Comparison of ENCODE assay signal across 16 cellular contexts in the genomic region with DNA sequence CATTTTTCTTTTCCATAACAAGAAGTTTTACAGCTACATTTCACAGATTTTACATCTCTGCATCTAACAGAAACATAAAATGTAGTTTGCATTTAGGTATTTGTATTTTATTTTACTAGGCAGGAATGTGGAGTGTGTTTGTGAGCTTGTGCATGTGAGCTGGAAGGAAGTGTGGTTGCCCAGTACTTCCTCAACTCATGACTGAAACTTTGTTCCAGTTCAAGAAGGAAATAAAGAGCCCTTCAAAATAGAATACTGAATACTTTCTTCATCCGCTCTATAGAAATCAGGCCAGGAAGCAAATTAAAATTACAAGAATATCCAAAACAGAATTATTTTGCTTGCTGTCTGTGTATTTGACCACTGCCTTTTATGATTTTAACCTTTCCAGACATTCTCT.
DNase-seq lines count a peak whose midpoint lies in the region; ATAC-seq lines count a peak whose summit lies in the region.
"Had no signal": no experiment of that assay in that cellular context is flagged by ENCODE, and none has a peak within 500 bp of the region (broad histone marks: within the 10 kb centered on the region; RNA-seq: fewer than 3 reads in every experiment).

No MANE protein-coding gene starts in this region.

- peaks cover 6% of the 10 kb centered on the region for H3K36me3 Mint-ChIP-seq in stimulated activated memory B cell treated with anti-CD40 and anti-IgM and Interleukin-4, amounts not matched to agents 10 μg/mL and 1 μg/mL and 100 μg/mL, for 72 hours

- peak overlapping the region; percentile 54 for H3K4me3 Mint-ChIP-seq in stimulated activated memory B cell treated with anti-CD40 and anti-IgM and Interleukin-4, amounts not matched to agents 10 μg/mL and 1 μg/mL and 100 μg/mL, for 72 hours
- H3K4me3 Mint-ChIP-seq: activated naive CD4-positive, alpha-beta T cell treated with anti-CD3 and anti-CD28 coated beads for 36 hours; brain had no signal

- no peaks in the 10 kb centered on the region for H3K27me3 Mint-ChIP-seq in stimulated activated memory B cell treated with anti-CD40 and anti-IgM and Interleukin-4, amounts not matched to agents 10 μg/mL and 1 μg/mL and 100 μg/mL, for 72 hours
- H3K27me3 Mint-ChIP-seq: brain had no signal

- H3K4me1 Mint-ChIP-seq in stimulated activated memory B cell treated with anti-CD40 and anti-IgM and Interleukin-4, amounts not matched to agents 10 μg/mL and 1 μg/mL and 100 μg/mL, for 72 hours = peaks cover 63% of the 10 kb centered on the region

- peaks cover 3% of the 10 kb centered on the region for H3K9me3 Mint-ChIP-seq in stimulated activated memory B cell treated with anti-CD40 and anti-IgM and Interleukin-4, amounts not matched to agents 10 μg/mL and 1 μg/mL and 100 μg/mL, for 72 hours
- H3K9me3 Mint-ChIP-seq: activated naive CD4-positive, alpha-beta T cell treated with anti-CD3 and anti-CD28 coated beads for 36 hours had no signal

- DNase-seq in HuH-7.5 (ENCODE audit: low spot score) (no peak), DMS114 treated with DMSO at 0.1 percent for 48 hours (lab: John Stamatoyannopoulos, UW; ENCODE audit: unreplicated experiment) (no peak), NCI-H1092 (lab: John Stamatoyannopoulos, UW) (no peak)
- DNase-seq: activated naive CD4-positive, alpha-beta T cell treated with anti-CD3 and anti-CD28 coated beads for 36 hours; DND-41; NCI-H1048; trophoblast cell; WERI-Rb-1 had no signal

- peak overlapping the region; percentile 59 for H3K27ac ChIP-seq in angular gyrus (ENCODE audit: low read depth, low read length)
- H3K27ac ChIP-seq: C4-2B, SK-N-MC, WERI-Rb-1 had no signal

- H3K27ac Mint-ChIP-seq in stimulated activated memory B cell treated with anti-CD40 and anti-IgM and Interleukin-4, amounts not matched to agents 10 μg/mL and 1 μg/mL and 100 μg/mL, for 72 hours = peak overlapping the region; percentile 96
- H3K27ac Mint-ChIP-seq: activated naive CD4-positive, alpha-beta T cell treated with anti-CD3 and anti-CD28 coated beads for 36 hours had no signal

- ATAC-seq in GM18909 (IDR thresholded peaks at IDR 0.05; ENCODE audit: poor library complexity, unreplicated experiment) (peak; percentile 21), HG03280 (IDR thresholded peaks at IDR 0.05; ENCODE audit: unreplicated experiment) (peak; percentile 6)
- peak; percentile 59 for ATAC-seq in stimulated activated memory B cell treated with anti-CD40 and anti-IgM and Interleukin-4, amounts not matched to agents 10 μg/mL and 1 μg/mL and 100 μg/mL, for 72 hours
- ATAC-seq: left lobe of liver had no signal

Comparison
In these comparisons a context has a peak if more than half of its experiments do, and no peak if none do; other contexts are left out.
1. ATAC-seq: peak in every context shown above with its lines; median percentile 59 in stimulated activated memory B cell treated with anti-CD40 and anti-IgM and Interleukin-4, amounts not matched to agents 10 μg/mL and 1 μg/mL and 100 μg/mL, for 72 hours; 21 in GM18909; 6 in HG03280.